ENCODE assay signal across 9 cellular contexts in genomic region chr6:144415014-144415413, GRCh38.
DNase-seq lines count a peak whose midpoint lies in the region; ATAC-seq, FAIRE-seq and TF ChIP-seq lines count a peak whose summit lies in the region.
"Had no signal": no experiment of that assay in that cellular context is flagged by ENCODE, and none has a peak within 500 bp of the region (broad histone marks: within the 10 kb centered on the region; RNA-seq: fewer than 3 reads in every experiment).

No MANE protein-coding gene starts in this region.

- no peak for TF ChIP-seq CTCF in mucosa of descending colon (IDR thresholded peaks at IDR 0.05)

- no peak for FAIRE-seq in GM19239 (lab: Jason Lieb, UNC)

- no peak overlapping the region for H3K4me3 ChIP-seq in mucosa of descending colon

- ATAC-seq in mucosa of descending colon: peak; percentile 88
- ATAC-seq in GM18858 (IDR thresholded peaks at IDR 0.05; ENCODE audit: unreplicated experiment): no peak
- ATAC-seq in HG02973 (IDR thresholded peaks at IDR 0.05; ENCODE audit: unreplicated experiment): no peak

- intact Hi-C loops in mucosa of descending colon (cut with DNase I, micrococcal nuclease): no loop called here

- no peaks in the 10 kb centered on the region for H3K36me3 ChIP-seq in mucosa of descending colon (ENCODE audit: low read depth)

- H3K4me1 ChIP-seq in mucosa of descending colon (ENCODE audit: low read depth): peaks cover 18% of the 10 kb centered on the region

- no peaks in the 10 kb centered on the region for H3K9me3 ChIP-seq in mucosa of descending colon

- DNase-seq in ELR (ENCODE audit: low read depth) (peak; percentile 92), NCI-H460 (ENCODE audit: extremely low read depth, low read depth) (peak; percentile 25), dedifferentiated amniotic fluid mesenchymal stem cell (ENCODE audit: extremely low spot score) (peak; percentile 87), mucosa of descending colon (no peak), NCI-H2227 (lab: John Stamatoyannopoulos, UW; ENCODE audit: unreplicated experiment) (no peak), GM19239 (ENCODE audit: insufficient read length, low spot score) (no peak)
- DNase-seq: NCI-H2081 treated with DMSO at 0.1 percent for 48 hours had no signal

Comparison
In these comparisons a context has a peak if more than half of its experiments do, and no peak if none do; other contexts are left out.
1. DNase-seq: peak in ELR (single experiment), NCI-H460 (single experiment) and dedifferentiated amniotic fluid mesenchymal stem cell (single experiment); none in mucosa of descending colon (0 of 3), NCI-H2227 (single experiment) and GM19239 (single experiment).